Comparison of ENCODE assay signal across 9 cellular contexts in the genomic region with DNA sequence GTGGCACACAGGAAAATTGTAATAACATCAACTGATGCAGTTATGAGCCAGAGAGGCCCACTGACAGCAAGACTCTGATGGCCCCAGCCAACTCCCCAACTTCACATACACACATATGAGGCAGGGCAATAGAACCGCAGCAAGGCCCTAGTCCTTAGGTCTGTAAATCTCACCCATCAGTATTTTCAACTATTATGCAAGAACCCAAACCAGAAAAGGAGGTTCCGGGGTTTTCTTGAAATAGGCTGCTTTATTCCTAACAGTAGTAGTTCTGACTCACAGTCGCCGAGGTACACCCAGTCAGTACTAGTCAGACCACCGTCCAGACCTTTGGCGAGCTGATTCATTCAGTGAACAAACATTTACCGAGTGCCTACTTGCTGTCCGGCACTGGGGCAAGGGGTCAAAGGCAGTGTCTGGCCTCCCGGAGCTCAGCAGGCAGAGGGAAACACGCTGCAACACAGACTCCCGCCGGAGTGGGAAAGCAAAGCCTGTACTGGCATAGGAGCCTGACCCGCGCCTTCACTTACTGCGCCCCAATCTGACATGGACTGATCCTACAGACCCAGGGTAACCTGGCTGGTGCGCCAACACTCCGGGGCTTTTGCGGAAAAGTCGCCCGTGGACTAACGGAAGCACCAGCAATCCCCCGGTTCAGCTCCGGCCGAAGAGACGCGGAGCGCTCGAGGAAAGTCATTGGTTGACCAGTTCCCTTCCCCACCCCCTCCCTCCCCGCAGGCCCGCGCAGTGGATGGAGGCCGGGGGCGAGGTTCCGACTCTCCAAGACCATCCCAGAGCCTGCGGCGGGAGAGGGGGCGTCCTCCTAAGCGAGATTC. TPM values are rescaled to one million over a fixed set of nuclear protein-coding genes. Genes with fewer than 3 reads are reported as not detected.
DNase-seq lines count a peak whose midpoint lies in the region; ATAC-seq and TF ChIP-seq lines count a peak whose summit lies in the region.
"Had no signal": no experiment of that assay in that cellular context is flagged by ENCODE, and none has a peak within 500 bp of the region (broad histone marks: within the 10 kb centered on the region; RNA-seq: fewer than 3 reads in every experiment).

No MANE protein-coding gene starts in this region.

- peaks cover 10% of the 10 kb centered on the region for H3K4me1 Mint-ChIP-seq in WTC11
- peaks cover 4 to 10% (median 7%) of the 10 kb centered on the region in 3 donors for H3K4me1 Mint-ChIP-seq in T-cell

- H3K27me3 Mint-ChIP-seq in WTC11 (ENCODE audit: low read depth), result peaks cover 14% of the 10 kb centered on the region; the same call in 1 of the 2 replicates
- H3K27me3 Mint-ChIP-seq in T-cell, result peaks cover 12 to 22% of the 10 kb centered on the region in 2 donors

- CTCF ChIA-PET in WTC11 (lab: Charles Lee), result interaction anchor here (0.6 to 1.1 kb wide), 3 partner anchors 47 to 193 kb away, joined by 3 to 4 read pairs (median 3); no protein-coding TSS in a partner anchor
- CTCF ChIA-PET in T-cell (lab: Charles Lee), result interaction anchor here in 1 of 2 donors (0.5 kb wide), 1 partner anchor 80 kb away, joined by 8 read pairs; no protein-coding TSS in a partner anchor

- no peak overlapping the region for H3K4me3 Mint-ChIP-seq in WTC11
- no peak overlapping the region for H3K4me3 Mint-ChIP-seq in T-cell

- H3K4me3 ChIP-seq in right cardiac atrium (ENCODE audit: low read length), result peak overlapping the region; percentile 81
- H3K4me3 ChIP-seq: SJSA1 had no signal

- no peaks in the 10 kb centered on the region for H3K36me3 Mint-ChIP-seq in WTC11
- peaks cover 3% of the 10 kb centered on the region for H3K36me3 Mint-ChIP-seq in T-cell

- DNase-seq in HK-2 (ENCODE audit: unreplicated experiment), result peak; percentile 70
- peak; percentile 66 for DNase-seq in WTC11 (ENCODE audit: low spot score)
- peak; percentile 52 to 80 (median 69) for DNase-seq in right cardiac atrium
- DNase-seq in sciatic nerve (ENCODE audit: low spot score), result peak; percentile 76
- no peak for DNase-seq in activated CD4-positive, alpha-beta T cell treated with anti-CD3 and anti-CD28 coated beads for 4 hours
- no peak for DNase-seq in T-cell

- H3K27ac Mint-ChIP-seq in WTC11 (no peak overlapping the region), T-cell (no peak overlapping the region)

- intact Hi-C loops in right cardiac atrium (cut with DNase I), result loop anchor here in 1 of 4 donors (5.0 to 10.0 kb wide), 2 partner anchors 68 to 226 kb away; no protein-coding TSS in a partner anchor
- intact Hi-C loops in sciatic nerve (cut with DNase I), result no loop called here

- no peaks in the 10 kb centered on the region for H3K27me3 ChIP-seq in right cardiac atrium (ENCODE audit: control insufficient read depth, insufficient read depth)

- H3K27ac ChIP-seq in right cardiac atrium (ENCODE audit: low read length), result peak overlapping the region; percentile 14
- H3K27ac ChIP-seq: SJSA1 had no signal

- no peak for TF ChIP-seq CTCF in WTC11 (IDR thresholded peaks at IDR 0.05)

- 17% methylated on average over 38 of the region's 38 CpGs for WGBS in right cardiac atrium

- H3K9me3 ChIP-seq in right cardiac atrium (ENCODE audit: control insufficient read depth, low read length), result no peaks in the 10 kb centered on the region

- ATAC-seq in WTC11, result peak; percentile 48
- peak; percentile 79 to 84 for ATAC-seq in right cardiac atrium
- peak; percentile 89 for ATAC-seq in sciatic nerve
- no peak for ATAC-seq in GM21825 (IDR thresholded peaks at IDR 0.05; ENCODE audit: unreplicated experiment)
- ATAC-seq in T-cell (replicated peaks in 1 of 4), result no peak
- no peak for ATAC-seq in HG02938 (IDR thresholded peaks at IDR 0.05; ENCODE audit: unreplicated experiment)

- H3K9me3 Mint-ChIP-seq in WTC11, result no peaks in the 10 kb centered on the region
- no peaks in the 10 kb centered on the region for H3K9me3 Mint-ChIP-seq in T-cell

- POLR2A ChIA-PET in WTC11 (lab: Charles Lee), result interaction anchor here (0.7 kb wide), 1 partner anchor 26 kb away, joined by 3 read pairs; no protein-coding TSS in a partner anchor
- POLR2A ChIA-PET in T-cell (lab: Charles Lee), result no interaction called here

- no peaks in the 10 kb centered on the region for H3K4me1 ChIP-seq in right cardiac atrium (ENCODE audit: control insufficient read depth, insufficient read depth, low read length)

TF ChIP-seq in WTC11, 78 proteins besides CTCF, POLR2A, EP300 and RAD21 (continues in another document):
- TF ChIP-seq ZNF317 (CRISPR knock-in tag; IDR thresholded peaks at IDR 0.05; ENCODE audit: borderline replicate concordance, low read depth), result no peak
- no peak for TF ChIP-seq GTF2I (CRISPR knock-in tag; conservative IDR thresholded peaks at IDR 0.05)
- TF ChIP-seq ZBTB43 (CRISPR knock-in tag; IDR thresholded peaks at IDR 0.05), result 0 out of 2 replicates have a peak, but pooled peaks have one; percentile 48
- TF ChIP-seq, protein P1, sequence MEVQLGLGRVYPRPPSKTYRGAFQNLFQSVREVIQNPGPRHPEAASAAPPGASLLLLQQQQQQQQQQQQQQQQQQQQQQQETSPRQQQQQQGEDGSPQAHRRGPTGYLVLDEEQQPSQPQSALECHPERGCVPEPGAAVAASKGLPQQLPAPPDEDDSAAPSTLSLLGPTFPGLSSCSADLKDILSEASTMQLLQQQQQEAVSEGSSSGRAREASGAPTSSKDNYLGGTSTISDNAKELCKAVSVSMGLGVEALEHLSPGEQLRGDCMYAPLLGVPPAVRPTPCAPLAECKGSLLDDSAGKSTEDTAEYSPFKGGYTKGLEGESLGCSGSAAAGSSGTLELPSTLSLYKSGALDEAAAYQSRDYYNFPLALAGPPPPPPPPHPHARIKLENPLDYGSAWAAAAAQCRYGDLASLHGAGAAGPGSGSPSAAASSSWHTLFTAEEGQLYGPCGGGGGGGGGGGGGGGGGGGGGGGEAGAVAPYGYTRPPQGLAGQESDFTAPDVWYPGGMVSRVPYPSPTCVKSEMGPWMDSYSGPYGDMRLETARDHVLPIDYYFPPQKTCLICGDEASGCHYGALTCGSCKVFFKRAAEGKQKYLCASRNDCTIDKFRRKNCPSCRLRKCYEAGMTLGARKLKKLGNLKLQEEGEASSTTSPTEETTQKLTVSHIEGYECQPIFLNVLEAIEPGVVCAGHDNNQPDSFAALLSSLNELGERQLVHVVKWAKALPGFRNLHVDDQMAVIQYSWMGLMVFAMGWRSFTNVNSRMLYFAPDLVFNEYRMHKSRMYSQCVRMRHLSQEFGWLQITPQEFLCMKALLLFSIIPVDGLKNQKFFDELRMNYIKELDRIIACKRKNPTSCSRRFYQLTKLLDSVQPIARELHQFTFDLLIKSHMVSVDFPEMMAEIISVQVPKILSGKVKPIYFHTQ (CRISPR knock-in tag; IDR thresholded peaks at IDR 0.05), result no peak
- no peak for TF ChIP-seq CREM (CRISPR knock-in tag; IDR thresholded peaks at IDR 0.05)
- TF ChIP-seq, protein P2, sequence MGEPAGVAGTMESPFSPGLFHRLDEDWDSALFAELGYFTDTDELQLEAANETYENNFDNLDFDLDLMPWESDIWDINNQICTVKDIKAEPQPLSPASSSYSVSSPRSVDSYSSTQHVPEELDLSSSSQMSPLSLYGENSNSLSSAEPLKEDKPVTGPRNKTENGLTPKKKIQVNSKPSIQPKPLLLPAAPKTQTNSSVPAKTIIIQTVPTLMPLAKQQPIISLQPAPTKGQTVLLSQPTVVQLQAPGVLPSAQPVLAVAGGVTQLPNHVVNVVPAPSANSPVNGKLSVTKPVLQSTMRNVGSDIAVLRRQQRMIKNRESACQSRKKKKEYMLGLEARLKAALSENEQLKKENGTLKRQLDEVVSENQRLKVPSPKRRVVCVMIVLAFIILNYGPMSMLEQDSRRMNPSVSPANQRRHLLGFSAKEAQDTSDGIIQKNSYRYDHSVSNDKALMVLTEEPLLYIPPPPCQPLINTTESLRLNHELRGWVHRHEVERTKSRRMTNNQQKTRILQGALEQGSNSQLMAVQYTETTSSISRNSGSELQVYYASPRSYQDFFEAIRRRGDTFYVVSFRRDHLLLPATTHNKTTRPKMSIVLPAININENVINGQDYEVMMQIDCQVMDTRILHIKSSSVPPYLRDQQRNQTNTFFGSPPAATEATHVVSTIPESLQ (CRISPR knock-in tag; IDR thresholded peaks at IDR 0.05), result no peak
- TF ChIP-seq TCF7 (CRISPR knock-in tag; IDR thresholded peaks at IDR 0.05; ENCODE audit: low read depth), result no peak

RNA-seq across cellular contexts. Expression of gene PLEKHA7, which starts 1.3 kb away (rescaled TPM):
- total RNA-seq in WTC11 (2021), result 13.0 to 16.2 TPM (median 15.3 TPM) in 3 replicates
- total RNA-seq in right cardiac atrium, result 10 to 100 TPM; 30.3 to 44.6 (median 35.5) TPM
- polyA plus RNA-seq in right cardiac atrium, result 16.2 TPM
- total RNA-seq in sciatic nerve, result 96.6 TPM
- total RNA-seq in T-cell, result 1 to 10 TPM; 4.8 to 8.8 (median 5.8) TPM
- total RNA-seq: SJSA1 had no signal

Comparison
In these comparisons a context has a peak if more than half of its experiments do, and no peak if none do; other contexts are left out.
1. DNase-seq: peak in HK-2 (single experiment), WTC11 (single experiment), right cardiac atrium (3 of 3) and sciatic nerve (single experiment); none in activated CD4-positive, alpha-beta T cell treated with anti-CD3 and anti-CD28 coated beads for 4 hours (0 of 2) and T-cell (0 of 34).
2. ATAC-seq: peak in WTC11 (single experiment), right cardiac atrium (2 of 2) and sciatic nerve (single experiment); none in GM21825 (single experiment), T-cell (0 of 4) and HG02938 (single experiment).